Comparison of ENCODE assay signal across 7 cellular contexts in genomic region chr10:26696786-26697162, GRCh38. TPM values are rescaled to one million over a fixed set of nuclear protein-coding genes. Genes with fewer than 3 reads are reported as not detected.
DNase-seq lines count a peak whose midpoint lies in the region; ATAC-seq and TF ChIP-seq lines count a peak whose summit lies in the region.

No MANE protein-coding gene starts in this region.

- peak overlapping the region; percentile 98 for H3K4me3 Mint-ChIP-seq in MCF 10A (ENCODE audit: unreplicated experiment)

- no peaks in the 10 kb centered on the region for H3K27me3 ChIP-seq in muscle layer of colon (ENCODE audit: control insufficient read depth in 1 of 2, insufficient read depth in 2 of 2, low read length in 2 of 2)

- no peaks in the 10 kb centered on the region for H3K36me3 Mint-ChIP-seq in MCF 10A (ENCODE audit: insufficient read depth, unreplicated experiment)

- peak overlapping the region; percentile 95 for H3K27ac Mint-ChIP-seq in MCF 10A (ENCODE audit: low read depth, unreplicated experiment)

- peak overlapping the region; percentile 92 for H3K27ac ChIP-seq in muscle layer of colon (ENCODE audit: low read depth, low read length)

- H3K4me3 ChIP-seq in muscle layer of colon (ENCODE audit: low read depth in 1 of 2, low read length in 2 of 2), result peak overlapping the region; percentile 75 to 94

- no peaks in the 10 kb centered on the region for H3K9me3 ChIP-seq in muscle layer of colon (ENCODE audit: low read length)

- TSS peak; percentile 88 for BruUV-seq in MCF 10A (replicated peaks; lab: Mats Ljungman, UMichigan)

- POLR2A ChIA-PET in MCF 10A (lab: Yijun Ruan, JAX), result interaction anchor here (0.7 to 2.9 kb wide), 17 partner anchors 9 to 185 kb away, joined by 3 to 12 read pairs (median 4); partner anchors contain the start of gene ABI1

- TF ChIP-seq CTCF in MCF 10A (IDR thresholded peaks at IDR 0.05; ENCODE audit: unreplicated experiment), result no peak

- no peaks in the 10 kb centered on the region for H3K9me3 Mint-ChIP-seq in MCF 10A (ENCODE audit: unreplicated experiment)

- peak; percentile 37 for DNase-seq in HuH-7.5 (ENCODE audit: low spot score)
- peak; percentile 87 for DNase-seq in MCF 10A (ENCODE audit: unreplicated experiment)
- DNase-seq in activated CD8-positive, alpha-beta memory T cell treated with anti-CD3 and anti-CD28 coated beads, Interleukin-2, amount 50 U/mL, for 48 hours, result no peak
- no peak for DNase-seq in GDM1 (lab: John Stamatoyannopoulos, UW)
- DNase-seq in D341Med (ENCODE audit: low spot score), result no peak

- peaks cover 13% of the 10 kb centered on the region for H3K4me1 Mint-ChIP-seq in MCF 10A (ENCODE audit: insufficient read depth, unreplicated experiment)

- no peak overlapping the region for H3K9ac ChIP-seq in muscle layer of colon (ENCODE audit: low read length)

- H3K36me3 ChIP-seq in muscle layer of colon (ENCODE audit: insufficient read depth, low read length), result no peaks in the 10 kb centered on the region

- peaks cover 8% of the 10 kb centered on the region for H3K4me1 ChIP-seq in muscle layer of colon (ENCODE audit: insufficient read depth, low read length)

- intact Hi-C loops in MCF 10A (cut with micrococcal nuclease), result loop anchor here (5.0 to 10.0 kb wide), 2 partner anchors 89 to 362 kb away; no protein-coding TSS in a partner anchor

- H3K27me3 Mint-ChIP-seq in MCF 10A (ENCODE audit: insufficient read depth, unreplicated experiment), result no peaks in the 10 kb centered on the region

- CTCF ChIA-PET in MCF 10A (lab: Yijun Ruan, JAX), result interaction anchor here (0.6 to 1.8 kb wide), 3 partner anchors 11 to 185 kb away, joined by 3 to 12 read pairs (median 5); no protein-coding TSS in a partner anchor

- ATAC-seq in GM19023 (IDR thresholded peaks at IDR 0.05; ENCODE audit: unreplicated experiment), result peak; percentile 6

RNA-seq across cellular contexts. Expression of gene PDSS1, which starts 0.7 kb away (rescaled TPM):
- 9.1 and 14.3 TPM in 2 replicates for total RNA-seq in MCF 10A (2022)

Comparison
In these comparisons a context has a peak if more than half of its experiments do, and no peak if none do; other contexts are left out.
1. DNase-seq: peak in HuH-7.5 (single experiment) and MCF 10A (single experiment); none in activated CD8-positive, alpha-beta memory T cell treated with anti-CD3 and anti-CD28 coated beads, Interleukin-2, amount 50 U/mL, for 48 hours (single experiment), GDM1 (single experiment) and D341Med (single experiment).